Comparison of ENCODE assay signal across 25 cellular contexts in genomic region chr2:11201969-11202368, GRCh38. TPM values are rescaled to one million over a fixed set of nuclear protein-coding genes. Genes with fewer than 3 reads are reported as not detected.
A peak's percentile ranks its signal among the peaks of the same experiment; 100 is the strongest.
DNase-seq lines count a peak whose midpoint lies in the region; ATAC-seq, FAIRE-seq and TF ChIP-seq lines count a peak whose summit lies in the region.
"Had no signal": no experiment of that assay in that cellular context is flagged by ENCODE, and none has a peak within 500 bp of the region (broad histone marks: within the 10 kb centered on the region; RNA-seq: fewer than 3 reads in every experiment).

No MANE protein-coding gene starts in this region.

- H3K4me3 Mint-ChIP-seq in endodermal cell, result no peak overlapping the region
- no peak overlapping the region for H3K4me3 Mint-ChIP-seq in activated T-helper 1 cell treated with anti-CD3 and anti-CD28 coated beads, Interleukin-12 subunit alpha, Interleukin-12 subunit beta, Interleukin-2, Interleukin-4 antibody, amounts not matched to agents 30 ng/mL and 10 ng/mL and 1 ng/mL, durations not matched to agents 14 hours and 24 hours and 36 hours
- H3K4me3 Mint-ChIP-seq: CD14-positive monocyte; CD4-positive, alpha-beta memory T cell; CD4-positive, CD25-positive, alpha-beta regulatory T cell; CD8-positive, alpha-beta memory T cell had no signal

- CTCF ChIA-PET in HepG2 (lab: Yijun Ruan, JAX; ENCODE audit: low intra/inter-chr PET ratio, low total read pairs), result no interaction called here

- peaks cover 2% of the 10 kb centered on the region for H3K4me1 Mint-ChIP-seq in endodermal cell
- peaks cover 16% of the 10 kb centered on the region for H3K4me1 Mint-ChIP-seq in activated T-helper 1 cell treated with anti-CD3 and anti-CD28 coated beads, Interleukin-12 subunit alpha, Interleukin-12 subunit beta, Interleukin-2, Interleukin-4 antibody, amounts not matched to agents 30 ng/mL and 10 ng/mL and 1 ng/mL, durations not matched to agents 14 hours and 24 hours and 36 hours (ENCODE audit: low read depth)

- BruUV-seq in HepG2 (replicated peaks; lab: Mats Ljungman, UMichigan), result no TSS peak

- TF ChIP-seq CTCF in HepG2 (CRISPR knock-in tag; IDR thresholded peaks at IDR 0.05) (no peak), right lobe of liver (IDR thresholded peaks at IDR 0.05) (no peak), endodermal cell (conservative IDR thresholded peaks at IDR 0.05) (no peak)

- H3K4me2 ChIP-seq in HepG2 (ENCODE audit: low read depth, low read length), result no peak overlapping the region
- H3K4me2 ChIP-seq: BLaER1 had no signal

- in situ Hi-C loops in HepG2 (cut with HindIII; ENCODE audit: extremely low pct_ligation_motif_present, low pct_unique_long_range_greater_than_20kb), result no loop called here

- H3K4me3 ChIP-seq in HepG2 (replicated peaks in 1 of 3; ENCODE audit: insufficient read depth in 1 of 3, low read depth in 2 of 3, low read length in 3 of 3) (no peak overlapping the region), right lobe of liver (no peak overlapping the region), endodermal cell (ENCODE audit: low read length) (no peak overlapping the region)
- H3K4me3 ChIP-seq: BLaER1, GM12878 had no signal

- H3K36me3 ChIP-seq in HepG2 (replicated peaks in 1 of 2; ENCODE audit: control insufficient read depth in 1 of 2, insufficient read depth in 2 of 2, low read length in 2 of 2) (peaks cover 20 to 92% of the 10 kb centered on the region in 2 experiments), right lobe of liver (peaks cover 0 to 50% (median 11%) of the 10 kb centered on the region in 4 donors), endodermal cell (ENCODE audit: control insufficient read depth, insufficient read depth, low read length) (peaks cover 80% of the 10 kb centered on the region)

- 96% methylated on average over 5 of the region's 5 CpGs for WGBS in HepG2 (ENCODE audit: low lambda C conversion rate)
- WGBS in right lobe of liver (ENCODE audit: insufficient coverage, low coverage, low lambda C conversion rate, missing lambda C conversion rate), result 82% methylated on average over 5 of the region's 5 CpGs
- whole genome bisulfite sequencing in endodermal cell (ENCODE audit: insufficient coverage in 1 of 2, insufficient read length in 1 of 2), 2 experiments, result 86 to 91% methylated on average over 3 to 5 of the region's 5 CpGs

- H3K27ac Mint-ChIP-seq in endodermal cell, result peak overlapping the region; percentile 63
- H3K27ac Mint-ChIP-seq in activated T-helper 1 cell treated with anti-CD3 and anti-CD28 coated beads, Interleukin-12 subunit alpha, Interleukin-12 subunit beta, Interleukin-2, Interleukin-4 antibody, amounts not matched to agents 30 ng/mL and 10 ng/mL and 1 ng/mL, durations not matched to agents 14 hours and 24 hours and 36 hours, result no peak overlapping the region

- no peak for DNase-seq in HepG2 (ENCODE audit: low spot score)
- no peak for DNase-seq in right lobe of liver
- DNase-seq in endodermal cell, result no peak
- DNase-seq in activated T-helper 1 cell treated with anti-CD3 and anti-CD28 coated beads, Interleukin-12 subunit alpha, Interleukin-12 subunit beta, Interleukin-2, Interleukin-4 antibody, amounts not matched to agents 30 ng/mL and 10 ng/mL and 1 ng/mL, durations not matched to agents 14 hours and 24 hours and 36 hours (ENCODE audit: low spot score), result no peak
- DNase-seq: ACHN; BE2C; C1 segment of cervical spinal cord; CD4-positive, alpha-beta memory T cell; CD4-positive, CD25-positive, alpha-beta regulatory T cell; CD8-positive, alpha-beta memory T cell; COR-L47; DMS 273 treated with DMSO at 0.1 percent for 48 hours; DMS153; DMS53; DMS79; DND-41; EL; GDM1 had no signal

- intact Hi-C loops in HepG2 (cut with micrococcal nuclease; ENCODE audit: unreplicated experiment) (no loop called here), right lobe of liver (cut with DNase I) (no loop called here)
- intact Hi-C loops in activated T-helper 1 cell treated with anti-CD3 and anti-CD28 coated beads, Interleukin-12 subunit alpha, Interleukin-12 subunit beta, Interleukin-2, Interleukin-4 antibody, amounts not matched to agents 30 ng/mL and 10 ng/mL and 1 ng/mL, durations not matched to agents 14 hours and 24 hours and 36 hours (cut with micrococcal nuclease), result loop anchor here (2.0 kb wide), 3 partner anchors 47 to 69 kb away; partner anchors contain the start of gene SLC66A3

- H3K27me3 ChIP-seq in HepG2 (ENCODE audit: control insufficient read depth in 1 of 2, insufficient read depth in 2 of 2, low read length in 2 of 2) (no peaks in the 10 kb centered on the region), right lobe of liver (no peaks in the 10 kb centered on the region), endodermal cell (ENCODE audit: control insufficient read depth, insufficient read depth, low read length, poor library complexity, severe bottlenecking) (no peaks in the 10 kb centered on the region)
- H3K27me3 ChIP-seq: BE2C, BLaER1 had no signal

- no peaks in the 10 kb centered on the region for H3K27me3 Mint-ChIP-seq in endodermal cell (ENCODE audit: insufficient read depth)
- no peaks in the 10 kb centered on the region for H3K27me3 Mint-ChIP-seq in activated T-helper 1 cell treated with anti-CD3 and anti-CD28 coated beads, Interleukin-12 subunit alpha, Interleukin-12 subunit beta, Interleukin-2, Interleukin-4 antibody, amounts not matched to agents 30 ng/mL and 10 ng/mL and 1 ng/mL, durations not matched to agents 14 hours and 24 hours and 36 hours (ENCODE audit: insufficient read depth)
- H3K27me3 Mint-ChIP-seq: CD4-positive, alpha-beta memory T cell; CD4-positive, CD25-positive, alpha-beta regulatory T cell; CD8-positive, alpha-beta memory T cell had no signal

- no peak overlapping the region for H2AFZ ChIP-seq in HepG2 (ENCODE audit: low read length)

- no peaks in the 10 kb centered on the region for H3K79me2 ChIP-seq in HepG2 (ENCODE audit: insufficient read depth, low read length)

- H3K9me3 ChIP-seq in HepG2 (ENCODE audit: low read length) (no peaks in the 10 kb centered on the region), right lobe of liver (no peaks in the 10 kb centered on the region), endodermal cell (ENCODE audit: control insufficient read depth, low read length) (no peaks in the 10 kb centered on the region)
- H3K9me3 ChIP-seq: BE2C, BLaER1 had no signal

- no peak for TF ChIP-seq EP300 in HepG2 (IDR thresholded peaks at IDR 0.05; ENCODE audit: low read depth in 2 of 2, low read length in 2 of 2)
- TF ChIP-seq EP300 in HepG2 (CRISPR knock-in tag; IDR thresholded peaks at IDR 0.05; ENCODE audit: borderline replicate concordance), result no peak

- H3K27ac ChIP-seq in HepG2 (ENCODE audit: extremely low read length, insufficient read depth, low read length) (no peak overlapping the region), right lobe of liver (no peak overlapping the region), endodermal cell (ENCODE audit: low read depth, low read length) (no peak overlapping the region)
- H3K27ac ChIP-seq: 22Rv1, BLaER1 had no signal

- no peaks in the 10 kb centered on the region for H3K9me3 Mint-ChIP-seq in endodermal cell
- H3K9me3 Mint-ChIP-seq in activated T-helper 1 cell treated with anti-CD3 and anti-CD28 coated beads, Interleukin-12 subunit alpha, Interleukin-12 subunit beta, Interleukin-2, Interleukin-4 antibody, amounts not matched to agents 30 ng/mL and 10 ng/mL and 1 ng/mL, durations not matched to agents 14 hours and 24 hours and 36 hours, result no peaks in the 10 kb centered on the region
- H3K9me3 Mint-ChIP-seq: CD4-positive, alpha-beta memory T cell; CD4-positive, CD25-positive, alpha-beta regulatory T cell; CD8-positive, alpha-beta memory T cell had no signal

- ATAC-seq in HepG2 (no peak), right lobe of liver (no peak), esophagus mucosa (no peak)
- ATAC-seq: GM12878 had no signal

- H3K36me3 Mint-ChIP-seq in endodermal cell (ENCODE audit: low read depth), result peaks cover 38% of the 10 kb centered on the region
- peaks cover 15% of the 10 kb centered on the region for H3K36me3 Mint-ChIP-seq in activated T-helper 1 cell treated with anti-CD3 and anti-CD28 coated beads, Interleukin-12 subunit alpha, Interleukin-12 subunit beta, Interleukin-2, Interleukin-4 antibody, amounts not matched to agents 30 ng/mL and 10 ng/mL and 1 ng/mL, durations not matched to agents 14 hours and 24 hours and 36 hours (ENCODE audit: low read depth)

- no peak overlapping the region for H3K9ac ChIP-seq in HepG2 (ENCODE audit: insufficient read depth, low read depth, low read length)
- no peak overlapping the region for H3K9ac ChIP-seq in endodermal cell (ENCODE audit: extremely low read depth, low read length, poor library complexity, severe bottlenecking)
- H3K9ac ChIP-seq: BLaER1 had no signal

- TF ChIP-seq POLR2A in HepG2 (IDR thresholded peaks at IDR 0.05; ENCODE audit: insufficient read depth in 1 of 2, low read depth in 2 of 2, low read length in 2 of 2) (no peak), right lobe of liver (IDR thresholded peaks at IDR 0.05) (no peak)

- H3K4me1 ChIP-seq in HepG2 (ENCODE audit: insufficient read depth, low read length) (no peaks in the 10 kb centered on the region), right lobe of liver (no peaks in the 10 kb centered on the region), endodermal cell (ENCODE audit: control insufficient read depth, insufficient read depth, low read length) (no peaks in the 10 kb centered on the region)
- H3K4me1 ChIP-seq: BLaER1 had no signal

- H4K20me1 ChIP-seq in HepG2 (ENCODE audit: insufficient read depth, low read length), result no peaks in the 10 kb centered on the region
- H4K20me1 ChIP-seq: BLaER1 had no signal

- no peak for FAIRE-seq in HepG2 (lab: Jason Lieb, UNC)
- FAIRE-seq: GM12878, GM12892, GM18507 had no signal

- POLR2A ChIA-PET in HepG2 (lab: Yijun Ruan, JAX), result no interaction called here

- no peak for TF ChIP-seq RAD21 in HepG2 (CRISPR knock-in tag; IDR thresholded peaks at IDR 0.05)

RNA-seq across cellular contexts. Expression of gene SLC66A3, which starts 46.7 kb away (rescaled TPM):
- total RNA-seq in HepG2 (2016; rRNA removed; fragmentation: Illumina TruSeq; extraction: Trizol), result 1.5 and 2.2 TPM in 2 replicates
- 0.71 and 1.4 TPM in 2 replicates for total RNA-seq in HepG2 (2016; cell fraction: cytosol; rRNA removed; fragmentation: Illumina TruSeq; extraction: Trizol; ENCODE audit: low read depth)
- total RNA-seq in HepG2 (2016; cell fraction: insoluble cytoplasmic fraction; rRNA removed; fragmentation: Illumina TruSeq; extraction: Trizol), result 1.8 TPM in 2 replicates
- total RNA-seq in HepG2 (2016; cell fraction: membrane; rRNA removed; fragmentation: Illumina TruSeq; extraction: Trizol), result 2.2 and 2.8 TPM in 2 replicates
- 1.3 and 2.1 TPM in 2 replicates for total RNA-seq in HepG2 (2016; cell fraction: nucleus; rRNA removed; fragmentation: Illumina TruSeq; extraction: Trizol)
- 3.7 and 5.0 TPM in 2 replicates for polyA plus RNA-seq in HepG2 (2011; rRNA removed)
- 3.7 and 4.6 TPM in 2 replicates for polyA plus RNA-seq in HepG2 (2011; cell fraction: cytosol; rRNA removed)
- 1.2 and 1.6 TPM in 2 replicates for polyA plus RNA-seq in HepG2 (2011; cell fraction: nucleus; rRNA removed)
- 2.1 and 2.2 TPM in 2 replicates for polyA plus RNA-seq in HepG2 (2012)
- polyA plus RNA-seq in HepG2 (2016; cell fraction: cytosol; fragmentation: Illumina TruSeq; extraction: Trizol; ENCODE audit: low read depth), result 1.4 and 2.5 TPM in 2 replicates
- polyA plus RNA-seq in HepG2 (2016; cell fraction: insoluble cytoplasmic fraction; fragmentation: Illumina TruSeq; extraction: Trizol; ENCODE audit: low read depth), result 1.7 TPM in 2 replicates
- 2.2 and 2.4 TPM in 2 replicates for polyA plus RNA-seq in HepG2 (2016; cell fraction: membrane; fragmentation: Illumina TruSeq; extraction: Trizol; ENCODE audit: low read depth)
- polyA plus RNA-seq in HepG2 (2016; cell fraction: nucleus; fragmentation: Illumina TruSeq; extraction: Trizol; ENCODE audit: insufficient read depth, low read depth), result 1.5 and 3.4 TPM in 2 replicates
- polyA minus RNA-seq in HepG2 (2011; rRNA and poly(A)+ RNA removed; ENCODE audit: low replicate concordance), result 11.8 and 11.9 TPM in 2 replicates
- polyA minus RNA-seq in HepG2 (2011; cell fraction: cytosol; rRNA and poly(A)+ RNA removed), result 1.6 and 1.7 TPM in 2 replicates
- polyA minus RNA-seq in HepG2 (2011; cell fraction: nucleus; rRNA and poly(A)+ RNA removed), result 0.90 and 2.4 TPM in 2 replicates
- total RNA-seq in right lobe of liver, result 10 to 100 TPM in 2 of 6 experiments, 1 to 10 TPM in 4; 4.9 to 16.1 (median 8.8) TPM
- total RNA-seq in endodermal cell, result 10 to 100 TPM; 14.4 to 17.5 TPM
- polyA plus RNA-seq in endodermal cell (2013, experiment 1 of 2), result 13.4 TPM
- 12.5 TPM for polyA plus RNA-seq in endodermal cell (2013, experiment 2 of 2)
- total RNA-seq in esophagus mucosa, result 10.9 TPM
- 7.2 and 7.9 TPM in 2 replicates for total RNA-seq in activated T-helper 1 cell treated with anti-CD3 and anti-CD28 coated beads, Interleukin-12 subunit alpha, Interleukin-12 subunit beta, Interleukin-2, Interleukin-4 antibody, amounts not matched to agents 30 ng/mL and 10 ng/mL and 1 ng/mL, durations not matched to agents 14 hours and 24 hours and 36 hours
